Comparison of ENCODE assay signal across 24 cellular contexts in genomic region chr14:87656315-87656714, GRCh38.
"Had no signal": no experiment of that assay in that cellular context is flagged by ENCODE, and none has a peak within 500 bp of the region (broad histone marks: within the 10 kb centered on the region; RNA-seq: fewer than 3 reads in every experiment).

No MANE protein-coding gene starts in this region.

- H3K4me3 ChIP-seq: heart right ventricle, lung, neural progenitor cell, right lobe of liver, thyroid gland, vagina had no signal

- DNase-seq: cerebellar nuclear complex; cortex of kidney; effector memory CD8-positive, alpha-beta T cell; erythroblast; foreskin melanocyte; glutamatergic neuron; heart right ventricle; hippocampal formation; islet precursor cell; kidney glomerular epithelial cell; left colon; naive thymus-derived CD4-positive, alpha-beta T cell; retina; right lobe of liver; small intestine; stimulated activated CD4-positive, alpha-beta T cell treated with anti-CD3 and anti-CD28 coated beads, Interleukin-15, amount 100 ng/mL, for 24 hours; stimulated activated CD4-positive, alpha-beta T cell treated with anti-CD3 and anti-CD28 coated beads, Interleukin-2, amount 100 ng/mL, for 48 hours; stimulated activated naive B cell treated with anti-CD40 and anti-IgM and Interleukin-4, amounts not matched to agents 10 μg/mL and 1 μg/mL and 100 μg/mL, for 72 hours; thyroid gland; trophoblast cell had no signal

- ATAC-seq: effector memory CD8-positive, alpha-beta T cell; left colon; naive thymus-derived CD4-positive, alpha-beta T cell; right lobe of liver; stimulated activated naive B cell treated with anti-CD40 and anti-IgM and Interleukin-4, amounts not matched to agents 10 μg/mL and 1 μg/mL and 100 μg/mL, for 72 hours had no signal

- H3K27ac ChIP-seq: heart right ventricle, neural progenitor cell, right lobe of liver, thyroid gland, vagina had no signal

- H3K27me3 ChIP-seq: heart right ventricle, neural progenitor cell, right lobe of liver, thyroid gland, vagina had no signal

- H3K9me3 ChIP-seq: right lobe of liver, thyroid gland, vagina had no signal

- H3K36me3 ChIP-seq: heart right ventricle, neural progenitor cell, right lobe of liver, thyroid gland, vagina had no signal

- H3K4me1 ChIP-seq: heart right ventricle, neural progenitor cell, right lobe of liver, thyroid gland, vagina had no signal

- FAIRE-seq: endometrium, small intestine had no signal
